In the genomic region with DNA sequence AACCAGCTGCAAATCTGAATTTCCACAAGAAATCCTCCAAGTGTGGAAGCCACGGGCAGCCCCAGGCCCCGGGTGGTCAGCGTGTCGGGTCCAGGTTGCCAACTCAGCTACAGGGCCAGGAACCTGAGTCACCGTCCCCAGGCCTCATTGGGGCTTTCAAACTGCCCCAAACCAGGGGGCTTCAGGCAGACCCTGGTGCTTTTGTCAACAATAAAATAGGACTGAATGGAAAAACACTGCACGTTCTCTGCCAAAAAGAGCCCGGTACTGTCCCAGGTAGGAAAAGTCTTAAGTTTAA, we compare ENCODE assay signal across 17 cellular contexts.
"Had no signal": no experiment of that assay in that cellular context is flagged by ENCODE, and none has a peak within 500 bp of the region (broad histone marks: within the 10 kb centered on the region; RNA-seq: fewer than 3 reads in every experiment).

No MANE protein-coding gene starts in this region.

- H3K36me3 Mint-ChIP-seq: activated naive CD4-positive, alpha-beta T cell treated with anti-CD3 and anti-CD28 coated beads, Interleukin-2, amount 50 U/mL, for 72 hours; T-cell had no signal

- H3K36me3 ChIP-seq: left lung, neutrophil, ovary, prostate gland, suprapubic skin, upper lobe of right lung had no signal

- H3K4me1 Mint-ChIP-seq: activated CD4-positive, alpha-beta T cell treated with anti-CD3 and anti-CD28 coated beads for 36 hours had no signal

- H3K4me1 ChIP-seq: left lung, prostate gland had no signal

- H3K9me3 Mint-ChIP-seq: activated naive CD4-positive, alpha-beta T cell treated with anti-CD3 and anti-CD28 coated beads, Interleukin-2, amount 50 U/mL, for 72 hours; activated T-cell treated with anti-CD3 and anti-CD28 coated beads, Interleukin-2, amount 50 U/mL, for 72 hours; nephron; T-cell; T-helper 2 cell treated with Interferon-gamma antibody and Interleukin-4, amounts not matched to agents 5 μg/mL and 100 μg/mL, for 36 hours had no signal

- H3K27me3 ChIP-seq: ovary, suprapubic skin, tibial artery, upper lobe of right lung had no signal

- DNase-seq: cortex of kidney had no signal

- H3K27ac ChIP-seq: left lung, neutrophil, prostate gland, suprapubic skin had no signal

- H3K4me3 ChIP-seq: heart right ventricle, left lung, lung, ovary, prostate gland, suprapubic skin, tibial artery, upper lobe of right lung had no signal

- H3K27ac Mint-ChIP-seq: activated CD4-positive, alpha-beta T cell treated with anti-CD3 and anti-CD28 coated beads for 36 hours; activated CD8-positive, alpha-beta T cell treated with anti-CD3 and anti-CD28 coated beads, Interleukin-2, amount 10 ng/mL, durations not matched to agents 7 days and 5 days; activated naive CD4-positive, alpha-beta T cell treated with anti-CD3 and anti-CD28 coated beads, Interleukin-2, amount 50 U/mL, for 72 hours; activated T-cell treated with anti-CD3 and anti-CD28 coated beads, Interleukin-2, amount 50 U/mL, for 72 hours; nephron; T-cell; T-helper 2 cell treated with Interferon-gamma antibody and Interleukin-4, amounts not matched to agents 5 μg/mL and 100 μg/mL, for 36 hours had no signal

- H3K4me3 Mint-ChIP-seq: activated CD4-positive, alpha-beta T cell treated with anti-CD3 and anti-CD28 coated beads for 36 hours; activated CD8-positive, alpha-beta T cell treated with anti-CD3 and anti-CD28 coated beads, Interleukin-2, amount 10 ng/mL, durations not matched to agents 7 days and 5 days; activated T-cell treated with anti-CD3 and anti-CD28 coated beads, Interleukin-2, amount 50 U/mL, for 72 hours; nephron; T-cell; T-helper 2 cell treated with Interferon-gamma antibody and Interleukin-4, amounts not matched to agents 5 μg/mL and 100 μg/mL, for 36 hours had no signal

- H3K9me3 ChIP-seq: heart right ventricle, left lung, neutrophil, ovary, prostate gland, suprapubic skin, tibial artery, upper lobe of right lung had no signal
